Comparison of ENCODE assay signal across 8 cellular contexts in genomic region chr19:9848060-9848459, GRCh38. TPM values are rescaled to one million over a fixed set of nuclear protein-coding genes. Genes with fewer than 3 reads are reported as not detected.
DNase-seq lines count a peak whose midpoint lies in the region; ATAC-seq and TF ChIP-seq lines count a peak whose summit lies in the region.
"Had no signal": no experiment of that assay in that cellular context is flagged by ENCODE, and none has a peak within 500 bp of the region (broad histone marks: within the 10 kb centered on the region; RNA-seq: fewer than 3 reads in every experiment).

No MANE protein-coding gene starts in this region.

- no peaks in the 10 kb centered on the region for H3K27me3 ChIP-seq in parathyroid adenoma (ENCODE audit: control insufficient read depth, insufficient read depth, low read length)

- H3K4me1 Mint-ChIP-seq in chondrocyte (ENCODE audit: low read depth): peaks cover 19% of the 10 kb centered on the region

- DNase-seq in GM13976 (ENCODE audit: low spot score): peak; percentile 69
- no peak for DNase-seq in RWPE1 (ENCODE audit: low spot score)
- DNase-seq in chondrocyte (ENCODE audit: low spot score): no peak
- no peak for DNase-seq in NOMO-1 treated with DMSO at 0.1 percent for 48 hours (lab: John Stamatoyannopoulos, UW; ENCODE audit: unreplicated experiment)
- DNase-seq in DMS79 treated with DMSO at 0.1 percent for 48 hours (lab: John Stamatoyannopoulos, UW): no peak

- H3K79me2 ChIP-seq in parathyroid adenoma: peaks cover 15% of the 10 kb centered on the region

- no peak for ATAC-seq in HG02763 (IDR thresholded peaks at IDR 0.05; ENCODE audit: unreplicated experiment)

- H3K27ac ChIP-seq in RWPE1: no peak overlapping the region
- no peak overlapping the region for H3K27ac ChIP-seq in parathyroid adenoma

- no peak overlapping the region for H3K9ac ChIP-seq in parathyroid adenoma

- H3K36me3 Mint-ChIP-seq in chondrocyte (ENCODE audit: low read depth): peaks cover 10% of the 10 kb centered on the region

- no peaks in the 10 kb centered on the region for H3K4me1 ChIP-seq in parathyroid adenoma
- H3K4me1 ChIP-seq: HAP-1 had no signal

- no peaks in the 10 kb centered on the region for H3K9me3 ChIP-seq in parathyroid adenoma (ENCODE audit: control insufficient read depth, low read length)
- H3K9me3 ChIP-seq: HAP-1 had no signal

- no peak overlapping the region for H3K4me3 Mint-ChIP-seq in chondrocyte (ENCODE audit: unreplicated experiment)

- no peak overlapping the region for H3K4me2 ChIP-seq in parathyroid adenoma (ENCODE audit: low read length)

- CTCF ChIA-PET in RWPE1 (lab: Yijun Ruan, JAX): interaction anchor here (0.6 to 1.0 kb wide), 3 partner anchors 98 to 246 kb away, joined by 3 to 7 read pairs (median 4); no protein-coding TSS in a partner anchor

- H2AFZ ChIP-seq in parathyroid adenoma: no peak overlapping the region

- H3K36me3 ChIP-seq in parathyroid adenoma (ENCODE audit: control insufficient read depth, insufficient read depth, low read length): no peaks in the 10 kb centered on the region

- no peaks in the 10 kb centered on the region for H3K9me3 Mint-ChIP-seq in chondrocyte (ENCODE audit: low read depth)

- H3K4me3 ChIP-seq in parathyroid adenoma (ENCODE audit: low read depth, low read length): no peak overlapping the region
- H3K4me3 ChIP-seq: HAP-1 had no signal

- TF ChIP-seq CTCF in GM13976 (IDR thresholded peaks at IDR 0.05; ENCODE audit: borderline replicate concordance, control extremely low read depth, extremely low read depth, insufficient read depth, missing control alignments) (peak; percentile 36), RWPE1 (conservative IDR thresholded peaks at IDR 0.05; ENCODE audit: low read depth) (peak; percentile 24; the same call in 1 of the 2 replicates), chondrocyte (IDR thresholded peaks at IDR 0.05) (peak; percentile 75), parathyroid adenoma (IDR thresholded peaks at IDR 0.05) (peak; percentile 55)

- H3K27me3 Mint-ChIP-seq in chondrocyte (ENCODE audit: low read depth): no peaks in the 10 kb centered on the region

- no peak overlapping the region for H3K27ac Mint-ChIP-seq in chondrocyte (ENCODE audit: unreplicated experiment)

- POLR2A ChIA-PET in RWPE1 (lab: Yijun Ruan, JAX; ENCODE audit: low non-redundant PET): interaction anchor here (0.6 kb wide), 1 partner anchor 13 kb away, joined by 3 read pairs; the partner anchor contains the start of gene PIN1

- in situ Hi-C loops in GM13976 (cut with MboI; ENCODE audit: low sequenced_read_pairs, unreplicated experiment): no loop called here

RNA-seq across cellular contexts. Expression of gene PIN1, which starts 12.9 kb away (rescaled TPM):
- 64.5 to 78.4 TPM (median 65.5 TPM) in 3 replicates for total RNA-seq in chondrocyte

RNA-seq across cellular contexts. Expression of gene UBL5, which starts 20.3 kb away (rescaled TPM):
- total RNA-seq in chondrocyte: 265 to 294 TPM (median 265 TPM) in 3 replicates

RNA-seq across cellular contexts. Expression of gene FBXL12, which starts 29.2 kb away (rescaled TPM):
- 24.2 to 27.8 TPM (median 26.7 TPM) in 3 replicates for total RNA-seq in chondrocyte

Comparison
In these comparisons a context has a peak if more than half of its experiments do, and no peak if none do; other contexts are left out.
1. CTCF ChIP-seq: peak in every context shown above with its lines; median percentile 75 in chondrocyte; 55 in parathyroid adenoma; 36 in GM13976; 24 in RWPE1.